ENCODE assay signal across 15 cellular contexts in genomic region chr10:78892383-78893191, GRCh38.
A peak's percentile ranks its signal among the peaks of the same experiment; 100 is the strongest.
DNase-seq lines count a peak whose midpoint lies in the region; ATAC-seq, FAIRE-seq and TF ChIP-seq lines count a peak whose summit lies in the region.
"Had no signal": no experiment of that assay in that cellular context is flagged by ENCODE, and none has a peak within 500 bp of the region (broad histone marks: within the 10 kb centered on the region; RNA-seq: fewer than 3 reads in every experiment).

No MANE protein-coding gene starts in this region.

- no peaks in the 10 kb centered on the region for H3F3A ChIP-seq in Loucy (ENCODE audit: low read depth)

- 94% methylated on average over 6 of the region's 7 CpGs; no CpG with 5 or more reads in 1 of the 2 experiments for WGBS in H1 (ENCODE audit: extremely low coverage in 1 of 2, insufficient coverage in 1 of 2, insufficient read length in 1 of 2, insufficient replicate concordance in 2 of 2, low coverage in 1 of 2, low lambda C conversion rate in 2 of 2, missing lambda C conversion rate in 1 of 2), 2 experiments

- H3K56ac ChIP-seq in H1 (replicated peaks; ENCODE audit: insufficient read length, low read depth, low read length): no peak overlapping the region

- TF ChIP-seq EP300 in H1 (IDR thresholded peaks at IDR 0.05; ENCODE audit: borderline replicate concordance in 1 of 2, low read depth in 2 of 2, low read length in 2 of 2): no peak

- no peak overlapping the region for H4K5ac ChIP-seq in H1 (ENCODE audit: insufficient read length, low read depth, low read length)

- H4K20me1 ChIP-seq in Loucy (ENCODE audit: insufficient read depth, low read length, poor library complexity, severe bottlenecking) (no peaks in the 10 kb centered on the region), H1 (replicated peaks in 1 of 2; ENCODE audit: control insufficient read depth in 1 of 2, insufficient read depth in 2 of 2, low read length in 2 of 2) (no peaks in the 10 kb centered on the region)
- H4K20me1 ChIP-seq: BLaER1 had no signal

- peaks cover 34% of the 10 kb centered on the region for H3K27me3 Mint-ChIP-seq in progenitor cell of endocrine pancreas

- H3K27me3 ChIP-seq in Loucy (ENCODE audit: insufficient read depth, low read length, poor library complexity, severe bottlenecking): no peaks in the 10 kb centered on the region
- peaks cover 0 to 2% (median 0%) of the 10 kb centered on the region in 4 experiments; a peak in 1 of 7 replicates for H3K27me3 ChIP-seq in H1 (replicated peaks in 1 of 4; ENCODE audit: control insufficient read depth in 3 of 4, extremely low read depth in 1 of 4, insufficient read depth in 3 of 4, low read length in 3 of 4)
- H3K27me3 ChIP-seq: BLaER1, tibial nerve had no signal

- H3K36me3 ChIP-seq in Loucy (ENCODE audit: insufficient read depth, low read length): no peaks in the 10 kb centered on the region
- H3K36me3 ChIP-seq in H1 (ENCODE audit: control insufficient read depth in 2 of 4, insufficient read depth in 4 of 4, low read length in 3 of 4): no peaks in the 10 kb centered on the region
- H3K36me3 ChIP-seq: BLaER1, tibial nerve had no signal

- peak; percentile 33 for DNase-seq in activated CD8-positive, alpha-beta memory T cell treated with anti-CD3 and anti-CD28 coated beads, Interleukin-2, amount 50 U/mL, for 48 hours
- DNase-seq in activated CD8-positive, alpha-beta memory T cell treated with anti-CD3 and anti-CD28 coated beads, Interleukin-2, amount 50 U/mL, for 4 hours: no peak
- DNase-seq in H1 (ENCODE audit: low read depth in 1 of 2, low spot score in 2 of 2): peak in 1 of 2 experiments; percentile 24
- DNase-seq in progenitor cell of endocrine pancreas (ENCODE audit: low spot score, unreplicated experiment): peak; percentile 1
- no peak for DNase-seq in C1 segment of cervical spinal cord (lab: John Stamatoyannopoulos, UW)
- DNase-seq in Right ventricle myocardium superior: no peak
- DNase-seq: NCI-H526 treated with DMSO at 0.1 percent for 48 hours, SIG-M5 had no signal

- H3K4ac ChIP-seq in H1 (replicated peaks; ENCODE audit: insufficient read length, low read depth, low read length): no peak overlapping the region

- no peak overlapping the region for H3K9ac ChIP-seq in Loucy (ENCODE audit: low read depth, low read length, poor library complexity, severe bottlenecking)
- no peak overlapping the region for H3K9ac ChIP-seq in H1 (replicated peaks in 1 of 4; ENCODE audit: extremely low read depth in 1 of 4, low read depth in 3 of 4, low read length in 3 of 4)
- H3K9ac ChIP-seq: BLaER1 had no signal

- no peak overlapping the region for H2BK12ac ChIP-seq in H1 (ENCODE audit: low read depth, low read length)

- H4K8ac ChIP-seq in H1 (ENCODE audit: extremely low read depth, insufficient read depth, low read length): no peak overlapping the region

- 0 out of 2 replicates have a peak overlapping the region, but pooled peaks have one; percentile 66 for H2BK15ac ChIP-seq in H1 (ENCODE audit: low read length)

- H3K27ac ChIP-seq in H1 (ENCODE audit: low read depth, low read length): no peak overlapping the region
- H3K27ac ChIP-seq: BLaER1, tibial nerve had no signal

- H3K27ac Mint-ChIP-seq in progenitor cell of endocrine pancreas: no peak overlapping the region
- H3K27ac Mint-ChIP-seq: activated naive CD4-positive, alpha-beta T cell treated with anti-CD3 and anti-CD28 coated beads, Interleukin-2, amount 50 U/mL, for 72 hours had no signal

- no peak overlapping the region for H3K14ac ChIP-seq in H1 (ENCODE audit: insufficient read length)

- H4K91ac ChIP-seq in H1 (replicated peaks; ENCODE audit: insufficient read length, low read length): no peak overlapping the region

- no peak for FAIRE-seq in H1 (lab: Jason Lieb, UNC)
- FAIRE-seq: endometrium, keratinocyte had no signal

- TF ChIP-seq POLR2A in H1 (IDR thresholded peaks at IDR 0.05; ENCODE audit: control extremely low read depth in 1 of 2, low read depth in 2 of 2, low read length in 2 of 2): no peak

- H3K4me1 ChIP-seq in Loucy (ENCODE audit: insufficient read depth, low read length, poor library complexity, severe bottlenecking) (peaks cover 14% of the 10 kb centered on the region), H1 (replicated peaks in 1 of 4; ENCODE audit: control insufficient read depth in 3 of 4, insufficient read depth in 4 of 4, low read length in 3 of 4) (peaks cover 0 to 15% (median 8%) of the 10 kb centered on the region in 4 experiments; a peak in 6 of 7 replicates)
- H3K4me1 ChIP-seq: tibial nerve had no signal

- ATAC-seq in Right ventricle myocardium superior (ENCODE audit: poor library complexity): no peak
- ATAC-seq in HG02623 (IDR thresholded peaks at IDR 0.05; ENCODE audit: unreplicated experiment): no peak
- ATAC-seq: activated naive CD4-positive, alpha-beta T cell treated with anti-CD3 and anti-CD28 coated beads, Interleukin-2, amount 50 U/mL, for 72 hours had no signal

- no peaks in the 10 kb centered on the region for H3K36me3 Mint-ChIP-seq in progenitor cell of endocrine pancreas (ENCODE audit: insufficient read depth)
- H3K36me3 Mint-ChIP-seq: activated naive CD4-positive, alpha-beta T cell treated with anti-CD3 and anti-CD28 coated beads, Interleukin-2, amount 50 U/mL, for 72 hours had no signal

- no peak overlapping the region for H3K18ac ChIP-seq in H1 (ENCODE audit: extremely low read depth, low read length)

- no peaks in the 10 kb centered on the region for H3K79me1 ChIP-seq in H1 (ENCODE audit: low read depth, low read length)

- H3K9me3 ChIP-seq in Loucy (ENCODE audit: insufficient read depth, low read depth, low read length) (no peaks in the 10 kb centered on the region), H1 (ENCODE audit: insufficient read depth in 2 of 2, low read depth in 1 of 2, low read length in 1 of 2) (no peaks in the 10 kb centered on the region)
- H3K9me3 ChIP-seq: tibial nerve had no signal

- H3K4me2 ChIP-seq in Loucy (ENCODE audit: low read depth, low read length, poor library complexity, severe bottlenecking) (no peak overlapping the region), H1 (ENCODE audit: insufficient read depth in 1 of 2, low read depth in 2 of 2, low read length in 2 of 2) (no peak overlapping the region)
- H3K4me2 ChIP-seq: BLaER1 had no signal

- H2BK120ac ChIP-seq in H1 (replicated peaks; ENCODE audit: low read depth, low read length): no peak overlapping the region

- POLR2A ChIA-PET in H1 (lab: Charles Lee; ENCODE audit: partially characterized antibody): interaction anchor here (0.7 kb wide), 1 partner anchor 946 kb away, joined by 4 read pairs; no protein-coding TSS in a partner anchor

- 0 out of 2 replicates have a peak overlapping the region, but pooled peaks have one; percentile 56 for H2BK20ac ChIP-seq in H1 (ENCODE audit: low read length)

- TF ChIP-seq CTCF in Loucy (conservative IDR thresholded peaks at IDR 0.05; ENCODE audit: low read length) (no peak), H1 (IDR thresholded peaks at IDR 0.05; ENCODE audit: control extremely low read depth in 1 of 3, insufficient read depth in 1 of 3, low read depth in 1 of 3, low read length in 3 of 3) (no peak), progenitor cell of endocrine pancreas (IDR thresholded peaks at IDR 0.05; ENCODE audit: unreplicated experiment) (no peak)

- H3K23me2 ChIP-seq in H1 (ENCODE audit: low read depth, low read length): peaks cover 3% of the 10 kb centered on the region; the same call in 1 of the 2 replicates

- H2BK5ac ChIP-seq in H1 (ENCODE audit: low read depth, low read length): no peak overlapping the region

- no peak overlapping the region for H2AK5ac ChIP-seq in H1 (ENCODE audit: low read depth, low read length)

- no peaks in the 10 kb centered on the region for H3K9me2 ChIP-seq in Loucy (replicated peaks; ENCODE audit: low read depth, low read length)

- TF ChIP-seq RAD21 in H1 (IDR thresholded peaks at IDR 0.05 in 1 of 2, conservative IDR thresholded peaks at IDR 0.05 in 1 of 2; ENCODE audit: low read depth in 2 of 2, low read length in 2 of 2): no peak

- no peak overlapping the region for H3K4me3 ChIP-seq in Loucy (ENCODE audit: low read length, poor library complexity, severe bottlenecking)
- no peak overlapping the region for H3K4me3 ChIP-seq in H1 (ENCODE audit: extremely low read depth in 1 of 4, insufficient read depth in 2 of 4, low read depth in 3 of 4, low read length in 4 of 4)
- H3K4me3 ChIP-seq: BLaER1, tibial nerve had no signal

- H2AFZ ChIP-seq in Loucy (ENCODE audit: low read length) (peak overlapping the region; percentile 26), H1 (ENCODE audit: low read length) (no peak overlapping the region)

- CTCF ChIA-PET in H1 (lab: Charles Lee; ENCODE audit: partially characterized antibody): interaction anchor here (0.5 to 2.4 kb wide), 4 partner anchors 17 to 303 kb away, joined by 3 to 6 read pairs (median 4); no protein-coding TSS in a partner anchor

- no peaks in the 10 kb centered on the region for H3K79me2 ChIP-seq in Loucy (ENCODE audit: insufficient read depth, low read length)
- H3K79me2 ChIP-seq in H1 (ENCODE audit: control insufficient read depth in 1 of 2, insufficient read depth in 2 of 2, low read length in 2 of 2): no peaks in the 10 kb centered on the region

- H3K9me3 Mint-ChIP-seq in progenitor cell of endocrine pancreas (ENCODE audit: low read depth): no peaks in the 10 kb centered on the region
- H3K9me3 Mint-ChIP-seq: activated naive CD4-positive, alpha-beta T cell treated with anti-CD3 and anti-CD28 coated beads, Interleukin-2, amount 50 U/mL, for 72 hours had no signal

- intact Hi-C loops in Right ventricle myocardium superior (cut with DNase I): no loop called here

- H3K23ac ChIP-seq in H1 (ENCODE audit: insufficient read length): no peak overlapping the region

- peaks cover 4% of the 10 kb centered on the region for H3K4me1 Mint-ChIP-seq in progenitor cell of endocrine pancreas (ENCODE audit: low read depth)

- H3K4me3 Mint-ChIP-seq in progenitor cell of endocrine pancreas (ENCODE audit: low read depth): no peak overlapping the region

TF ChIP-seq in H1, 55 proteins besides CTCF, POLR2A, EP300 and RAD21:
- no peak for TF ChIP-seq TBP (IDR thresholded peaks at IDR 0.05; ENCODE audit: low read depth, low read length)
- TF ChIP-seq YY1 (IDR thresholded peaks at IDR 0.05; ENCODE audit: low read depth, low read length): no peak
- TF ChIP-seq RXRA (IDR thresholded peaks at IDR 0.05; ENCODE audit: insufficient read depth, low read depth, low read length): no peak
- TF ChIP-seq RBBP5 (IDR thresholded peaks at IDR 0.05; ENCODE audit: borderline replicate concordance, low read depth, low read length): no peak
- TF ChIP-seq NANOG (IDR thresholded peaks at IDR 0.05; ENCODE audit: insufficient read depth, low read depth, low read length, poor library complexity, severe bottlenecking): no peak
- TF ChIP-seq E2F6 (IDR thresholded peaks at IDR 0.05): no peak

Comparison
In these comparisons a context has a peak if more than half of its experiments do, and no peak if none do; other contexts are left out.
1. DNase-seq: peak in activated CD8-positive, alpha-beta memory T cell treated with anti-CD3 and anti-CD28 coated beads, Interleukin-2, amount 50 U/mL, for 48 hours (single experiment) and progenitor cell of endocrine pancreas (single experiment); none in activated CD8-positive, alpha-beta memory T cell treated with anti-CD3 and anti-CD28 coated beads, Interleukin-2, amount 50 U/mL, for 4 hours (single experiment), C1 segment of cervical spinal cord (0 of 14) and Right ventricle myocardium superior (single experiment).